In genomic region chr12:15180975-15181683, GRCh38 we compare ENCODE assay signal across 22 cellular contexts. TPM values are rescaled to one million over a fixed set of nuclear protein-coding genes. Genes with fewer than 3 reads are reported as not detected.
DNase-seq lines count a peak whose midpoint lies in the region; ATAC-seq and TF ChIP-seq lines count a peak whose summit lies in the region.
"Had no signal": no experiment of that assay in that cellular context is flagged by ENCODE, and none has a peak within 500 bp of the region (broad histone marks: within the 10 kb centered on the region; RNA-seq: fewer than 3 reads in every experiment).

No MANE protein-coding gene starts in this region.

- CTCF ChIA-PET in Calu3 (lab: Charles Lee) = interaction anchor here (1.2 kb wide), 1 partner anchor 10 kb away, joined by 5 read pairs; no protein-coding TSS in a partner anchor
- CTCF ChIA-PET in activated naive CD4-positive, alpha-beta T cell treated with anti-CD3 and anti-CD28 coated beads for 36 hours (lab: Charles Lee) = interaction anchor here (0.6 to 1.2 kb wide), 4 partner anchors 9 to 341 kb away, joined by 3 to 5 read pairs (median 3); no protein-coding TSS in a partner anchor

- DNase-seq in HCEC 1CT (peak; percentile 9), heart left ventricle (no peak), stomach (no peak), Calu3 (no peak)
- no peak for DNase-seq in activated naive CD4-positive, alpha-beta T cell treated with anti-CD3 and anti-CD28 coated beads for 36 hours
- no peak for DNase-seq in stimulated activated CD4-positive, alpha-beta T cell treated with anti-CD3 and anti-CD28 coated beads, Interleukin-2, amount 100 ng/mL, for 48 hours
- DNase-seq: activated CD4-positive, alpha-beta T cell treated with anti-CD3 and anti-CD28 coated beads for 48 hours; activated CD8-positive, alpha-beta memory T cell treated with anti-CD3 and anti-CD28 coated beads, Interleukin-2, amount 10 ng/mL, durations not matched to agents 7 days and 5 days; DMS79; H9; KBM-7; left colon; NCI-H510A treated with DMSO at 0.1 percent for 48 hours; T-helper 17 cell; testis had no signal

- H3K9me3 Mint-ChIP-seq in Calu3 (ENCODE audit: low read depth, unreplicated experiment) = no peaks in the 10 kb centered on the region
- no peaks in the 10 kb centered on the region for H3K9me3 Mint-ChIP-seq in activated naive CD4-positive, alpha-beta T cell treated with anti-CD3 and anti-CD28 coated beads for 36 hours
- H3K9me3 Mint-ChIP-seq: activated T-helper 1 cell treated with anti-CD3 and anti-CD28 coated beads, Interleukin-12 subunit alpha, Interleukin-12 subunit beta, Interleukin-2, Interleukin-4 antibody, amounts not matched to agents 30 ng/mL and 10 ng/mL and 1 ng/mL, durations not matched to agents 14 hours and 24 hours and 36 hours; H9 had no signal

- H3K36me3 ChIP-seq in heart left ventricle (no peaks in the 10 kb centered on the region), muscle layer of colon (ENCODE audit: insufficient read depth, low read length) (no peaks in the 10 kb centered on the region), stomach (no peaks in the 10 kb centered on the region)

- no peak for TF ChIP-seq POLR2A in heart left ventricle (IDR thresholded peaks at IDR 0.05)
- no peak for TF ChIP-seq POLR2A in stomach (IDR thresholded peaks at IDR 0.05)

- H3K4me3 ChIP-seq in heart left ventricle = no peak overlapping the region
- H3K4me3 ChIP-seq in muscle layer of colon (ENCODE audit: low read depth in 1 of 2, low read length in 2 of 2) = no peak overlapping the region
- no peak overlapping the region for H3K4me3 ChIP-seq in stomach
- H3K4me3 ChIP-seq: SK-N-MC, testis had no signal

- no peak overlapping the region for H3K4me3 Mint-ChIP-seq in Calu3 (ENCODE audit: low read depth, unreplicated experiment)
- no peak overlapping the region for H3K4me3 Mint-ChIP-seq in activated naive CD4-positive, alpha-beta T cell treated with anti-CD3 and anti-CD28 coated beads for 36 hours
- H3K4me3 Mint-ChIP-seq: activated CD8-positive, alpha-beta memory T cell treated with anti-CD3 and anti-CD28 coated beads, Interleukin-2, amount 10 ng/mL, durations not matched to agents 7 days and 5 days; activated naive CD8-positive, alpha-beta T cell; activated T-helper 1 cell treated with anti-CD3 and anti-CD28 coated beads, Interleukin-12 subunit alpha, Interleukin-12 subunit beta, Interleukin-2, Interleukin-4 antibody, amounts not matched to agents 30 ng/mL and 10 ng/mL and 1 ng/mL, durations not matched to agents 14 hours and 24 hours and 36 hours; H9; T-helper 17 cell had no signal

- H3K36me3 Mint-ChIP-seq in Calu3 (ENCODE audit: insufficient read depth, unreplicated experiment) = no peaks in the 10 kb centered on the region
- no peaks in the 10 kb centered on the region for H3K36me3 Mint-ChIP-seq in activated naive CD4-positive, alpha-beta T cell treated with anti-CD3 and anti-CD28 coated beads for 36 hours (ENCODE audit: low read depth)
- H3K36me3 Mint-ChIP-seq: activated CD8-positive, alpha-beta memory T cell treated with anti-CD3 and anti-CD28 coated beads, Interleukin-2, amount 10 ng/mL, durations not matched to agents 7 days and 5 days; activated naive CD8-positive, alpha-beta T cell had no signal

- BruUV-seq in Calu3 (replicated peaks; lab: Mats Ljungman, UMichigan) = no TSS peak

- TF ChIP-seq CTCF in heart left ventricle (IDR thresholded peaks at IDR 0.05) (no peak), stomach (IDR thresholded peaks at IDR 0.05) (no peak), Calu3 (IDR thresholded peaks at IDR 0.05; ENCODE audit: unreplicated experiment) (no peak)

- H3K27me3 ChIP-seq in heart left ventricle (no peaks in the 10 kb centered on the region), muscle layer of colon (ENCODE audit: control insufficient read depth in 1 of 2, insufficient read depth in 2 of 2, low read length in 2 of 2) (no peaks in the 10 kb centered on the region), stomach (no peaks in the 10 kb centered on the region)
- H3K27me3 ChIP-seq: testis had no signal

- 42 to 66% (median 65%) methylated on average over 3 of the region's 3 CpGs for WGBS in heart left ventricle, 4 donors
- 53 to 72% (median 59%) methylated on average over 3 of the region's 3 CpGs for WGBS in stomach, 5 donors

- H3K4me1 ChIP-seq in heart left ventricle (peaks cover 0 to 50% (median 5%) of the 10 kb centered on the region in 12 donors), muscle layer of colon (ENCODE audit: insufficient read depth, low read length) (peaks cover 64% of the 10 kb centered on the region), stomach (peaks cover 0 to 34% (median 19%) of the 10 kb centered on the region in 4 donors)
- H3K4me1 ChIP-seq: testis had no signal

- H3K4me1 Mint-ChIP-seq in Calu3 (ENCODE audit: low read depth, unreplicated experiment) = peaks cover 25% of the 10 kb centered on the region
- no peaks in the 10 kb centered on the region for H3K4me1 Mint-ChIP-seq in activated naive CD4-positive, alpha-beta T cell treated with anti-CD3 and anti-CD28 coated beads for 36 hours (ENCODE audit: low read depth)
- H3K4me1 Mint-ChIP-seq: activated CD8-positive, alpha-beta memory T cell treated with anti-CD3 and anti-CD28 coated beads, Interleukin-2, amount 10 ng/mL, durations not matched to agents 7 days and 5 days; H9; T-helper 17 cell had no signal

- ATAC-seq in heart left ventricle = peak; percentile 72 to 92 (median 82)
- no peak for ATAC-seq in HG03520 (IDR thresholded peaks at IDR 0.05; ENCODE audit: unreplicated experiment)
- ATAC-seq: activated CD8-positive, alpha-beta memory T cell treated with anti-CD3 and anti-CD28 coated beads, Interleukin-2, amount 10 ng/mL, durations not matched to agents 7 days and 5 days; T-helper 17 cell had no signal

- no peak overlapping the region for H3K27ac Mint-ChIP-seq in Calu3 (ENCODE audit: unreplicated experiment)
- no peak overlapping the region for H3K27ac Mint-ChIP-seq in activated naive CD4-positive, alpha-beta T cell treated with anti-CD3 and anti-CD28 coated beads for 36 hours
- H3K27ac Mint-ChIP-seq: activated CD8-positive, alpha-beta memory T cell treated with anti-CD3 and anti-CD28 coated beads, Interleukin-2, amount 10 ng/mL, durations not matched to agents 7 days and 5 days; activated naive CD8-positive, alpha-beta T cell; activated T-helper 1 cell treated with anti-CD3 and anti-CD28 coated beads, Interleukin-12 subunit alpha, Interleukin-12 subunit beta, Interleukin-2, Interleukin-4 antibody, amounts not matched to agents 30 ng/mL and 10 ng/mL and 1 ng/mL, durations not matched to agents 14 hours and 24 hours and 36 hours; H9; T-helper 17 cell had no signal

- H3K27ac ChIP-seq in heart left ventricle = peak overlapping the region in 11 of 12 donors; percentile 19 to 73 (median 60)
- peak overlapping the region; percentile 63 for H3K27ac ChIP-seq in muscle layer of colon (ENCODE audit: low read depth, low read length)
- H3K27ac ChIP-seq in stomach = peak overlapping the region in 4 of 5 donors; percentile 12 to 65 (median 51)
- H3K27ac ChIP-seq: SK-N-MC, testis had no signal

- TF ChIP-seq EP300 in stomach (IDR thresholded peaks at IDR 0.05) = no peak

- H3K9me3 ChIP-seq in heart left ventricle = no peaks in the 10 kb centered on the region
- no peaks in the 10 kb centered on the region for H3K9me3 ChIP-seq in muscle layer of colon (ENCODE audit: low read length)
- no peaks in the 10 kb centered on the region for H3K9me3 ChIP-seq in stomach
- H3K9me3 ChIP-seq: testis had no signal

- no peak overlapping the region for H3K9ac ChIP-seq in muscle layer of colon (ENCODE audit: low read length)

- H3K27me3 Mint-ChIP-seq in Calu3 (ENCODE audit: unreplicated experiment) = no peaks in the 10 kb centered on the region
- peaks cover 12% of the 10 kb centered on the region for H3K27me3 Mint-ChIP-seq in activated naive CD4-positive, alpha-beta T cell treated with anti-CD3 and anti-CD28 coated beads for 36 hours (ENCODE audit: low read depth)

- intact Hi-C loops in heart left ventricle (cut with DNase I) (no loop called here), stomach (cut with DNase I; ENCODE audit: low total_unique reads) (no loop called here), Calu3 (cut with micrococcal nuclease; ENCODE audit: unreplicated experiment) (no loop called here)
- intact Hi-C loops in activated naive CD4-positive, alpha-beta T cell treated with anti-CD3 and anti-CD28 coated beads for 36 hours (cut with micrococcal nuclease) = no loop called here

RNA-seq across cellular contexts. Expression of gene RERG, which starts 40.1 kb away (rescaled TPM):
- total RNA-seq in heart left ventricle (10 to 100 TPM in 1 of 9 donors, 1 to 10 TPM in 8; 2.9 to 17.7 (median 4.2) TPM), stomach (10 to 100 TPM in 4 of 5 donors, not detected in 1; 20.3 to 48.7 (median 34.5) TPM), Calu3 (2022) (6.0 and 8.9 TPM in 2 replicates)
- polyA plus RNA-seq in heart left ventricle (1 to 10 TPM; 3.7 to 5.3 TPM), stomach (1 to 10 TPM; 3.1 to 5.2 (median 3.7) TPM)
- not detected for total RNA-seq in activated naive CD4-positive, alpha-beta T cell treated with anti-CD3 and anti-CD28 coated beads for 36 hours
- total RNA-seq: activated CD8-positive, alpha-beta memory T cell treated with anti-CD3 and anti-CD28 coated beads, Interleukin-2, amount 10 ng/mL, durations not matched to agents 7 days and 5 days; activated T-helper 1 cell treated with anti-CD3 and anti-CD28 coated beads, Interleukin-12 subunit alpha, Interleukin-12 subunit beta, Interleukin-2, Interleukin-4 antibody, amounts not matched to agents 30 ng/mL and 10 ng/mL and 1 ng/mL, durations not matched to agents 14 hours and 24 hours and 36 hours; H9; RPMI7951; T-helper 17 cell had no signal
- polyA plus RNA-seq: BJ had no signal
